ENCODE assay signal across 9 cellular contexts in genomic region chr12:47781479-47782371, GRCh38. TPM values are rescaled to one million over a fixed set of nuclear protein-coding genes. Genes with fewer than 3 reads are reported as not detected.
DNase-seq lines count a peak whose midpoint lies in the region; ATAC-seq and TF ChIP-seq lines count a peak whose summit lies in the region.
"Had no signal": no experiment of that assay in that cellular context is flagged by ENCODE, and none has a peak within 500 bp of the region (broad histone marks: within the 10 kb centered on the region; RNA-seq: fewer than 3 reads in every experiment).

No MANE protein-coding gene starts in this region.

- CTCF ChIA-PET in CD8-positive, alpha-beta T cell (lab: Charles Lee): interaction anchor here (0.7 to 18.8 kb wide), 14 partner anchors 9 to 67 kb away, joined by 3 to 500 read pairs (median 4); partner anchors contain the start of gene SLC48A1

- H3K9me3 ChIP-seq in CD8-positive, alpha-beta T cell (ENCODE audit: low read length): no peaks in the 10 kb centered on the region
- no peaks in the 10 kb centered on the region for H3K9me3 ChIP-seq in Peyer's patch

- no peak for ATAC-seq in CD8-positive, alpha-beta T cell
- ATAC-seq in activated naive CD8-positive, alpha-beta T cell treated with anti-CD3 and anti-CD28 coated beads, Interleukin-2, amount 10 ng/mL, durations not matched to agents 7 days and 5 days (ENCODE audit: low read depth): no peak
- ATAC-seq in HG03469 (IDR thresholded peaks at IDR 0.05; ENCODE audit: unreplicated experiment) (no peak), HG03196 (IDR thresholded peaks at IDR 0.05; ENCODE audit: unreplicated experiment) (no peak)

- H3K27ac ChIP-seq in CD8-positive, alpha-beta T cell (ENCODE audit: low read depth, low read length): no peak overlapping the region
- no peak overlapping the region for H3K27ac ChIP-seq in Peyer's patch

- no peak for TF ChIP-seq CTCF in CD8-positive, alpha-beta T cell (IDR thresholded peaks at IDR 0.05)
- TF ChIP-seq CTCF in mesothelial cell of epicardium (IDR thresholded peaks at IDR 0.05; ENCODE audit: unreplicated experiment) (no peak), Peyer's patch (IDR thresholded peaks at IDR 0.05) (no peak)

- peaks cover 8% of the 10 kb centered on the region for H3K4me1 ChIP-seq in CD8-positive, alpha-beta T cell (ENCODE audit: insufficient read depth, low read length)
- peaks cover 0 to 8% (median 2%) of the 10 kb centered on the region in 4 donors for H3K4me1 ChIP-seq in Peyer's patch

- no peak overlapping the region for H3K4me3 ChIP-seq in CD8-positive, alpha-beta T cell (ENCODE audit: low read depth, low read length)
- no peak overlapping the region for H3K4me3 ChIP-seq in Peyer's patch

- TF ChIP-seq POLR2A in Peyer's patch (IDR thresholded peaks at IDR 0.05): no peak

- POLR2A ChIA-PET in CD8-positive, alpha-beta T cell (lab: Charles Lee): interaction anchor here (1.6 to 2.9 kb wide), 2 partner anchors 40 to 56 kb away, joined by 3 to 10 read pairs; no protein-coding TSS in a partner anchor
- POLR2A ChIA-PET in activated naive CD8-positive, alpha-beta T cell treated with anti-CD3 and anti-CD28 coated beads, Interleukin-2, amount 10 ng/mL, durations not matched to agents 7 days and 5 days (lab: Charles Lee): interaction anchor here (1.0 to 2.4 kb wide), 4 partner anchors 26 to 51 kb away, joined by 4 to 6 read pairs (median 4); no protein-coding TSS in a partner anchor

- peaks cover 43% of the 10 kb centered on the region for H3K36me3 Mint-ChIP-seq in CD8-positive, alpha-beta T cell
- H3K36me3 Mint-ChIP-seq in IgD-negative memory B cell: no peaks in the 10 kb centered on the region
- peaks cover 8% of the 10 kb centered on the region for H3K36me3 Mint-ChIP-seq in activated naive CD8-positive, alpha-beta T cell treated with anti-CD3 and anti-CD28 coated beads, Interleukin-2, amount 10 ng/mL, durations not matched to agents 7 days and 5 days
- H3K36me3 Mint-ChIP-seq in mesothelial cell of epicardium: peaks cover 11% of the 10 kb centered on the region

- H3K27me3 ChIP-seq in CD8-positive, alpha-beta T cell (ENCODE audit: insufficient read depth, low read length): no peaks in the 10 kb centered on the region
- no peaks in the 10 kb centered on the region for H3K27me3 ChIP-seq in Peyer's patch

- H3K4me1 Mint-ChIP-seq in CD8-positive, alpha-beta T cell (ENCODE audit: low read depth): peaks cover 11% of the 10 kb centered on the region
- H3K4me1 Mint-ChIP-seq in IgD-negative memory B cell (peaks cover 3 to 8% (median 6%) of the 10 kb centered on the region in 3 donors), mesothelial cell of epicardium (peaks cover 18% of the 10 kb centered on the region)
- peaks cover 17% of the 10 kb centered on the region for H3K4me1 Mint-ChIP-seq in activated naive CD8-positive, alpha-beta T cell treated with anti-CD3 and anti-CD28 coated beads, Interleukin-2, amount 10 ng/mL, durations not matched to agents 7 days and 5 days

- H3K27ac Mint-ChIP-seq in CD8-positive, alpha-beta T cell: peak overlapping the region; percentile 79
- H3K27ac Mint-ChIP-seq in IgD-negative memory B cell (peak overlapping the region; percentile 52 to 82 (median 80)), mesothelial cell of epicardium (peak overlapping the region; percentile 53)
- peak overlapping the region; percentile 80 for H3K27ac Mint-ChIP-seq in activated naive CD8-positive, alpha-beta T cell treated with anti-CD3 and anti-CD28 coated beads, Interleukin-2, amount 10 ng/mL, durations not matched to agents 7 days and 5 days

- H3K36me3 ChIP-seq in CD8-positive, alpha-beta T cell (ENCODE audit: insufficient read depth, low read length): peaks cover 25% of the 10 kb centered on the region
- H3K36me3 ChIP-seq in Peyer's patch: peaks cover 0 to 53% (median 0%) of the 10 kb centered on the region in 3 donors

- H3K9me3 Mint-ChIP-seq in CD8-positive, alpha-beta T cell: no peaks in the 10 kb centered on the region
- H3K9me3 Mint-ChIP-seq in IgD-negative memory B cell: no peaks in the 10 kb centered on the region
- no peaks in the 10 kb centered on the region for H3K9me3 Mint-ChIP-seq in activated naive CD8-positive, alpha-beta T cell treated with anti-CD3 and anti-CD28 coated beads, Interleukin-2, amount 10 ng/mL, durations not matched to agents 7 days and 5 days
- no peaks in the 10 kb centered on the region for H3K9me3 Mint-ChIP-seq in mesothelial cell of epicardium

- no peak for DNase-seq in CD8-positive, alpha-beta T cell
- no peak for DNase-seq in activated naive CD8-positive, alpha-beta T cell treated with anti-CD3 and anti-CD28 coated beads, Interleukin-2, amount 10 ng/mL, durations not matched to agents 7 days and 5 days
- DNase-seq in mesothelial cell of epicardium (ENCODE audit: low spot score in 2 of 2, unreplicated experiment in 2 of 2) (no peak), HuH-7.5 (ENCODE audit: low spot score) (no peak), Peyer's patch (no peak)

- H3K4me3 Mint-ChIP-seq in CD8-positive, alpha-beta T cell: no peak overlapping the region
- no peak overlapping the region for H3K4me3 Mint-ChIP-seq in IgD-negative memory B cell
- no peak overlapping the region for H3K4me3 Mint-ChIP-seq in activated naive CD8-positive, alpha-beta T cell treated with anti-CD3 and anti-CD28 coated beads, Interleukin-2, amount 10 ng/mL, durations not matched to agents 7 days and 5 days
- H3K4me3 Mint-ChIP-seq in mesothelial cell of epicardium: no peak overlapping the region

- no peaks in the 10 kb centered on the region for H3K27me3 Mint-ChIP-seq in CD8-positive, alpha-beta T cell (ENCODE audit: low read depth)
- H3K27me3 Mint-ChIP-seq in IgD-negative memory B cell: no peaks in the 10 kb centered on the region
- no peaks in the 10 kb centered on the region for H3K27me3 Mint-ChIP-seq in activated naive CD8-positive, alpha-beta T cell treated with anti-CD3 and anti-CD28 coated beads, Interleukin-2, amount 10 ng/mL, durations not matched to agents 7 days and 5 days
- no peaks in the 10 kb centered on the region for H3K27me3 Mint-ChIP-seq in mesothelial cell of epicardium (ENCODE audit: low read depth)

- intact Hi-C loops in CD8-positive, alpha-beta T cell (cut with DNase I, micrococcal nuclease): no loop called here

RNA-seq across cellular contexts. Expression of gene SLC48A1, which starts 8.7 kb away (rescaled TPM):
- 1 to 10 TPM; 4.3 to 5.5 TPM for total RNA-seq in CD8-positive, alpha-beta T cell
- 21.7 TPM for polyA plus RNA-seq in IgD-negative memory B cell
- total RNA-seq in activated naive CD8-positive, alpha-beta T cell treated with anti-CD3 and anti-CD28 coated beads, Interleukin-2, amount 10 ng/mL, durations not matched to agents 7 days and 5 days: 10 to 100 TPM; 13.4 to 13.9 TPM
- total RNA-seq in mesothelial cell of epicardium (25.3 to 27.7 TPM (median 27.0 TPM) in 3 replicates), Peyer's patch (10 to 100 TPM; 14.9 to 21.5 (median 15.9) TPM)

RNA-seq across cellular contexts. Expression of gene RAPGEF3, which starts 23.0 kb away (rescaled TPM):
- total RNA-seq in CD8-positive, alpha-beta T cell: under 1 TPM; 0.14 to 0.25 TPM
- 0.26 TPM for polyA plus RNA-seq in IgD-negative memory B cell
- 1 to 10 TPM in 1 of 2 experiments, under 1 TPM in 1; 0.94 to 1.1 TPM for total RNA-seq in activated naive CD8-positive, alpha-beta T cell treated with anti-CD3 and anti-CD28 coated beads, Interleukin-2, amount 10 ng/mL, durations not matched to agents 7 days and 5 days
- total RNA-seq in mesothelial cell of epicardium (18.0 to 20.9 TPM (median 19.4 TPM) in 3 replicates), Peyer's patch (10 to 100 TPM in 3 of 4 donors, 1 to 10 TPM in 1; 4.9 to 33.0 (median 16.9) TPM)

RNA-seq across cellular contexts. Expression of gene HDAC7, which starts 38.0 kb away (rescaled TPM):
- 10 to 100 TPM; 87.3 to 91.4 TPM for total RNA-seq in CD8-positive, alpha-beta T cell
- polyA plus RNA-seq in IgD-negative memory B cell: 20.9 TPM
- 100 to 1,000 TPM; 200 to 215 TPM for total RNA-seq in activated naive CD8-positive, alpha-beta T cell treated with anti-CD3 and anti-CD28 coated beads, Interleukin-2, amount 10 ng/mL, durations not matched to agents 7 days and 5 days
- 113 to 132 TPM (median 123 TPM) in 3 replicates for total RNA-seq in mesothelial cell of epicardium
- 10 to 100 TPM in 3 of 4 donors, 1 to 10 TPM in 1; 9.8 to 80.9 (median 36.8) TPM for total RNA-seq in Peyer's patch

RNA-seq across cellular contexts. Expression of gene ENDOU, which starts 56.4 kb away (rescaled TPM):
- total RNA-seq in CD8-positive, alpha-beta T cell: under 1 TPM in 1 of 2 experiments, not detected in 1; 0.22 TPM
- polyA plus RNA-seq in IgD-negative memory B cell: not detected
- under 1 TPM in 1 of 2 experiments, not detected in 1; 0.30 TPM for total RNA-seq in activated naive CD8-positive, alpha-beta T cell treated with anti-CD3 and anti-CD28 coated beads, Interleukin-2, amount 10 ng/mL, durations not matched to agents 7 days and 5 days
- total RNA-seq in mesothelial cell of epicardium: 0.11 to 0.51 TPM (median 0.29 TPM) in 3 replicates
- total RNA-seq in Peyer's patch: not detected
- polyA plus RNA-seq: liver had no signal
